3 cellular contexts compared by ENCODE assay signal in genomic region chr1:1450616-1451015, GRCh38. TPM values are rescaled to one million over a fixed set of nuclear protein-coding genes. Genes with fewer than 3 reads are reported as not detected.
"Had no signal": no experiment of that assay in that cellular context is flagged by ENCODE, and none has a peak within 500 bp of the region (broad histone marks: within the 10 kb centered on the region; RNA-seq: fewer than 3 reads in every experiment).

No MANE protein-coding gene starts in this region.

RNA-seq across cellular contexts. Expression of gene ATAD3C, which starts 1.1 kb away (rescaled TPM):
- total RNA-seq: HT1080, IMR-90 had no signal

RNA-seq across cellular contexts. Expression of gene ANKRD65, which starts 29.5 kb away (rescaled TPM):
- total RNA-seq: HT1080, IMR-90, K562 had no signal
